Comparison of ENCODE assay signal across 1 cellular context in the genomic region with DNA sequence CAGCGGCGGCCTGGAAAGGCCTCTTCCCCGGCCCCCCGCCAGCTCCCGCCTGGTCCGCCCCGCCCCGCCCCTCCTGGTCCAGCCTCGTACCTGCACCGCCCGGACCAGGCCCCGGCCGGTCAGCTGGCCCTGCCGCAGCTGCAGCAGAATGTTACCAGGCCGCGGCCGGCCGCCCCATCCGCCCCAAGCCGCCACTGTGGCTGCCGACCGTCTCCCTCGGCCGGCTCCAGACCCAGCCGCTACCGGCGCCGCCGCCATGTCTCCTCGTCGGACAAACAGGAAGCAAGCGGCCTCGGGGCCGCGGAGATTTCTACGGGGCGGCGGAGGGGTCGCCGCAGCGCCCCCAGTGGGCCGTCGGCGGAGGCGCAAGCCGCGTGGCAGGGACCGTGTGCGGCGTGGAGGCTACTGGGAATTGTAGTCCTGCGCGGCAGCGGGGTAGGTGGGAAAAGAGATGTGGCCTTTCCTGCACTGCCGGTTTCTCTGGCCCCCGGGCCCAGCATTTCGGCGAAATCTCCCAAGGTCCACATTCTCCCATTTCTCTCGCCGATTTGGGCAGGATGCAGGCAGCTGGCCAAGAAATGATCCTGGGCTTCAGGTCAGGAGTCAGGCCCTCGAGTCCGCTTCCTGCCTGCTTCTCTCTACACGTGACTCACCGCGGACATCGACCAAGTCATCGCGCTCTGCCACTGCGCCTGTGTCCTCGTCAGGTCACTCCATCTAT.
TF ChIP-seq lines count a peak whose summit lies in the region.

A gene with protein sequence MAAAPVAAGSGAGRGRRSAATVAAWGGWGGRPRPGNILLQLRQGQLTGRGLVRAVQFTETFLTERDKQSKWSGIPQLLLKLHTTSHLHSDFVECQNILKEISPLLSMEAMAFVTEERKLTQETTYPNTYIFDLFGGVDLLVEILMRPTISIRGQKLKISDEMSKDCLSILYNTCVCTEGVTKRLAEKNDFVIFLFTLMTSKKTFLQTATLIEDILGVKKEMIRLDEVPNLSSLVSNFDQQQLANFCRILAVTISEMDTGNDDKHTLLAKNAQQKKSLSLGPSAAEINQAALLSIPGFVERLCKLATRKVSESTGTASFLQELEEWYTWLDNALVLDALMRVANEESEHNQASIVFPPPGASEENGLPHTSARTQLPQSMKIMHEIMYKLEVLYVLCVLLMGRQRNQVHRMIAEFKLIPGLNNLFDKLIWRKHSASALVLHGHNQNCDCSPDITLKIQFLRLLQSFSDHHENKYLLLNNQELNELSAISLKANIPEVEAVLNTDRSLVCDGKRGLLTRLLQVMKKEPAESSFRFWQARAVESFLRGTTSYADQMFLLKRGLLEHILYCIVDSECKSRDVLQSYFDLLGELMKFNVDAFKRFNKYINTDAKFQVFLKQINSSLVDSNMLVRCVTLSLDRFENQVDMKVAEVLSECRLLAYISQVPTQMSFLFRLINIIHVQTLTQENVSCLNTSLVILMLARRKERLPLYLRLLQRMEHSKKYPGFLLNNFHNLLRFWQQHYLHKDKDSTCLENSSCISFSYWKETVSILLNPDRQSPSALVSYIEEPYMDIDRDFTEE (minus strand): TSS at position 284 of the 721 bp plus-strand sequence. CDS start 26 bp downstream, at position 258.

TF ChIP-seq in HEK293, 187 proteins besides CTCF, POLR2A, EP300 and RAD21 (continued from another document and continues in another):
- TF ChIP-seq, protein P1, sequence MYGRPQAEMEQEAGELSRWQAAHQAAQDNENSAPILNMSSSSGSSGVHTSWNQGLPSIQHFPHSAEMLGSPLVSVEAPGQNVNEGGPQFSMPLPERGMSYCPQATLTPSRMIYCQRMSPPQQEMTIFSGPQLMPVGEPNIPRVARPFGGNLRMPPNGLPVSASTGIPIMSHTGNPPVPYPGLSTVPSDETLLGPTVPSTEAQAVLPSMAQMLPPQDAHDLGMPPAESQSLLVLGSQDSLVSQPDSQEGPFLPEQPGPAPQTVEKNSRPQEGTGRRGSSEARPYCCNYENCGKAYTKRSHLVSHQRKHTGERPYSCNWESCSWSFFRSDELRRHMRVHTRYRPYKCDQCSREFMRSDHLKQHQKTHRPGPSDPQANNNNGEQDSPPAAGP (tag by site-specific recombination; IDR thresholded peaks at IDR 0.05) = peak; percentile 77
- peak; percentile 75; the same call in 1 of the 2 replicates for TF ChIP-seq ZNF580 (tag by site-specific recombination; IDR thresholded peaks at IDR 0.05)
- TF ChIP-seq, protein P2, sequence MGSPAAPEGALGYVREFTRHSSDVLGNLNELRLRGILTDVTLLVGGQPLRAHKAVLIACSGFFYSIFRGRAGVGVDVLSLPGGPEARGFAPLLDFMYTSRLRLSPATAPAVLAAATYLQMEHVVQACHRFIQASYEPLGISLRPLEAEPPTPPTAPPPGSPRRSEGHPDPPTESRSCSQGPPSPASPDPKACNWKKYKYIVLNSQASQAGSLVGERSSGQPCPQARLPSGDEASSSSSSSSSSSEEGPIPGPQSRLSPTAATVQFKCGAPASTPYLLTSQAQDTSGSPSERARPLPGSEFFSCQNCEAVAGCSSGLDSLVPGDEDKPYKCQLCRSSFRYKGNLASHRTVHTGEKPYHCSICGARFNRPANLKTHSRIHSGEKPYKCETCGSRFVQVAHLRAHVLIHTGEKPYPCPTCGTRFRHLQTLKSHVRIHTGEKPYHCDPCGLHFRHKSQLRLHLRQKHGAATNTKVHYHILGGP (tag by site-specific recombination; IDR thresholded peaks at IDR 0.05) = no peak
- TF ChIP-seq ZEB2 (tag by site-specific recombination; IDR thresholded peaks at IDR 0.05) = peak; percentile 97
- TF ChIP-seq ZNF10 (tag by site-specific recombination; IDR thresholded peaks at IDR 0.05) = no peak
- no peak for TF ChIP-seq TCF7L2 (IDR thresholded peaks at IDR 0.05; ENCODE audit: borderline replicate concordance, low read depth, low read length)
- TF ChIP-seq ZNF2 (tag by site-specific recombination; IDR thresholded peaks at IDR 0.05) = 0 out of 2 replicates have a peak, but pooled peaks have one; percentile 33
- TF ChIP-seq, protein P3, sequence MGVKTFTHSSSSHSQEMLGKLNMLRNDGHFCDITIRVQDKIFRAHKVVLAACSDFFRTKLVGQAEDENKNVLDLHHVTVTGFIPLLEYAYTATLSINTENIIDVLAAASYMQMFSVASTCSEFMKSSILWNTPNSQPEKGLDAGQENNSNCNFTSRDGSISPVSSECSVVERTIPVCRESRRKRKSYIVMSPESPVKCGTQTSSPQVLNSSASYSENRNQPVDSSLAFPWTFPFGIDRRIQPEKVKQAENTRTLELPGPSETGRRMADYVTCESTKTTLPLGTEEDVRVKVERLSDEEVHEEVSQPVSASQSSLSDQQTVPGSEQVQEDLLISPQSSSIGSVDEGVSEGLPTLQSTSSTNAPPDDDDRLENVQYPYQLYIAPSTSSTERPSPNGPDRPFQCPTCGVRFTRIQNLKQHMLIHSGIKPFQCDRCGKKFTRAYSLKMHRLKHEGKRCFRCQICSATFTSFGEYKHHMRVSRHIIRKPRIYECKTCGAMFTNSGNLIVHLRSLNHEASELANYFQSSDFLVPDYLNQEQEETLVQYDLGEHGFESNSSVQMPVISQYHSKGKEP (tag by site-specific recombination; IDR thresholded peaks at IDR 0.05) = peak; percentile 76; the same call in 1 of the 2 replicates
- peak; percentile 94; the same call in 1 of the 2 replicates for TF ChIP-seq ZSCAN30 (tag by site-specific recombination; IDR thresholded peaks at IDR 0.05)
- peak; percentile 70; the same call in 1 of the 2 replicates for TF ChIP-seq TRIM28 (IDR thresholded peaks at IDR 0.05; ENCODE audit: borderline replicate concordance, low read length)
- TF ChIP-seq ZNF600 (tag by site-specific recombination; IDR thresholded peaks at IDR 0.05) = peak; percentile 86; the same call in 1 of the 2 replicates
- no peak for TF ChIP-seq SCRT1 (tag by site-specific recombination; IDR thresholded peaks at IDR 0.05; ENCODE audit: borderline replicate concordance)
- TF ChIP-seq, protein P4, sequence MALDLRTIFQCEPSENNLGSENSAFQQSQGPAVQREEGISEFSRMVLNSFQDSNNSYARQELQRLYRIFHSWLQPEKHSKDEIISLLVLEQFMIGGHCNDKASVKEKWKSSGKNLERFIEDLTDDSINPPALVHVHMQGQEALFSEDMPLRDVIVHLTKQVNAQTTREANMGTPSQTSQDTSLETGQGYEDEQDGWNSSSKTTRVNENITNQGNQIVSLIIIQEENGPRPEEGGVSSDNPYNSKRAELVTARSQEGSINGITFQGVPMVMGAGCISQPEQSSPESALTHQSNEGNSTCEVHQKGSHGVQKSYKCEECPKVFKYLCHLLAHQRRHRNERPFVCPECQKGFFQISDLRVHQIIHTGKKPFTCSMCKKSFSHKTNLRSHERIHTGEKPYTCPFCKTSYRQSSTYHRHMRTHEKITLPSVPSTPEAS (tag by site-specific recombination; IDR thresholded peaks at IDR 0.05) = peak; percentile 12; the same call in 1 of the 2 replicates
- no peak for TF ChIP-seq BCL11B (tag by site-specific recombination; IDR thresholded peaks at IDR 0.05; ENCODE audit: low read depth)
- TF ChIP-seq ZNF138 (tag by site-specific recombination; IDR thresholded peaks at IDR 0.05; ENCODE audit: borderline replicate concordance) = no peak
- peak; percentile 90 for TF ChIP-seq PRDM1 (tag by site-specific recombination; IDR thresholded peaks at IDR 0.05)
- no peak for TF ChIP-seq ZNF510 (tag by site-specific recombination; IDR thresholded peaks at IDR 0.05; ENCODE audit: insufficient replicate concordance)
- no peak for TF ChIP-seq KLF16 (tag by site-specific recombination; IDR thresholded peaks at IDR 0.05)
- no peak for TF ChIP-seq ZNF776 (tag by site-specific recombination; IDR thresholded peaks at IDR 0.05; ENCODE audit: borderline replicate concordance)
- 0 out of 2 replicates have a peak, but pooled peaks have one; percentile 37 for TF ChIP-seq GLIS1 (tag by site-specific recombination; IDR thresholded peaks at IDR 0.05)
- no peak for TF ChIP-seq ZNF621 (tag by site-specific recombination; IDR thresholded peaks at IDR 0.05)
- peak; percentile 39; the same call in 1 of the 2 replicates for TF ChIP-seq ZNF184 (tag by site-specific recombination; IDR thresholded peaks at IDR 0.05)
- peak; percentile 77 for TF ChIP-seq BCL11A (tag by site-specific recombination; IDR thresholded peaks at IDR 0.05; ENCODE audit: low read depth)
- peak; percentile 71 for TF ChIP-seq ZNF660 (tag by site-specific recombination; IDR thresholded peaks at IDR 0.05)
- TF ChIP-seq REPIN1 (tag by site-specific recombination; IDR thresholded peaks at IDR 0.05; ENCODE audit: low read depth) = no peak
- no peak for TF ChIP-seq ZNF560 (tag by site-specific recombination; IDR thresholded peaks at IDR 0.05; ENCODE audit: borderline replicate concordance)
- TF ChIP-seq ZNF169 (tag by site-specific recombination; IDR thresholded peaks at IDR 0.05) = no peak
- TF ChIP-seq, protein P5, sequence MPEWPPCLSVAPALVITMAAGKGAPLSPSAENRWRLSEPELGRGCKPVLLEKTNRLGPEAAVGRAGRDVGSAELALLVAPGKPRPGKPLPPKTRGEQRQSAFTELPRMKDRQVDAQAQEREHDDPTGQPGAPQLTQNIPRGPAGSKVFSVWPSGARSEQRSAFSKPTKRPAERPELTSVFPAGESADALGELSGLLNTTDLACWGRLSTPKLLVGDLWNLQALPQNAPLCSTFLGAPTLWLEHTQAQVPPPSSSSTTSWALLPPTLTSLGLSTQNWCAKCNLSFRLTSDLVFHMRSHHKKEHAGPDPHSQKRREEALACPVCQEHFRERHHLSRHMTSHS (tag by site-specific recombination; IDR thresholded peaks at IDR 0.05) = no peak
- TF ChIP-seq PBX3 (CRISPR knock-in tag; IDR thresholded peaks at IDR 0.05) = no peak
- TF ChIP-seq ZBTB48 (tag by site-specific recombination; IDR thresholded peaks at IDR 0.05) = peak; percentile 90
- 0 out of 2 replicates have a peak, but pooled peaks have one; percentile 15 for TF ChIP-seq ZFP37 (tag by site-specific recombination; IDR thresholded peaks at IDR 0.05)
- TF ChIP-seq ZNF747 (tag by site-specific recombination; IDR thresholded peaks at IDR 0.05) = no peak
- no peak for TF ChIP-seq ZNF175 (tag by site-specific recombination; IDR thresholded peaks at IDR 0.05)
- 0 out of 2 replicates have a peak, but pooled peaks have one; percentile 8 for TF ChIP-seq INSM2 (tag by site-specific recombination; IDR thresholded peaks at IDR 0.05)
- peak; percentile 98 for TF ChIP-seq ZNF76 (tag by site-specific recombination; IDR thresholded peaks at IDR 0.05; ENCODE audit: borderline replicate concordance, low read depth)
- TF ChIP-seq ZNF221 (tag by site-specific recombination; IDR thresholded peaks at IDR 0.05; ENCODE audit: borderline replicate concordance) = no peak
- peak; percentile 91 for TF ChIP-seq ZBTB7A (tag by site-specific recombination; IDR thresholded peaks at IDR 0.05; ENCODE audit: low read depth)
- peak; percentile 3; the same call in 1 of the 2 replicates for TF ChIP-seq SP2 (tag by site-specific recombination; IDR thresholded peaks at IDR 0.05)
- peak; percentile 72 for TF ChIP-seq ZNF610 (tag by site-specific recombination; IDR thresholded peaks at IDR 0.05; ENCODE audit: borderline replicate concordance)
- peak; percentile 5; the same call in 1 of the 2 replicates for TF ChIP-seq WT1 (tag by site-specific recombination; IDR thresholded peaks at IDR 0.05)
- TF ChIP-seq ZNF37A (tag by site-specific recombination; IDR thresholded peaks at IDR 0.05) = no peak
- no peak for TF ChIP-seq ZNF350 (tag by site-specific recombination; IDR thresholded peaks at IDR 0.05)
- no peak for TF ChIP-seq ZNF423 (tag by site-specific recombination; IDR thresholded peaks at IDR 0.05)
- TF ChIP-seq SETDB1 (IDR thresholded peaks at IDR 0.05; ENCODE audit: insufficient read length, low read length) = peak; percentile 46
- no peak for TF ChIP-seq GLI4 (tag by site-specific recombination; IDR thresholded peaks at IDR 0.05)
- TF ChIP-seq ZNF280D (tag by site-specific recombination; IDR thresholded peaks at IDR 0.05) = no peak
- TF ChIP-seq ZNF664 (tag by site-specific recombination; IDR thresholded peaks at IDR 0.05) = 0 out of 2 replicates have a peak, but pooled peaks have one; percentile 7
- peak; percentile 36; the same call in 1 of the 2 replicates for TF ChIP-seq IKZF3 (tag by site-specific recombination; IDR thresholded peaks at IDR 0.05)
